Comparison of ENCODE assay signal across 1 cellular context in the genomic region with DNA sequence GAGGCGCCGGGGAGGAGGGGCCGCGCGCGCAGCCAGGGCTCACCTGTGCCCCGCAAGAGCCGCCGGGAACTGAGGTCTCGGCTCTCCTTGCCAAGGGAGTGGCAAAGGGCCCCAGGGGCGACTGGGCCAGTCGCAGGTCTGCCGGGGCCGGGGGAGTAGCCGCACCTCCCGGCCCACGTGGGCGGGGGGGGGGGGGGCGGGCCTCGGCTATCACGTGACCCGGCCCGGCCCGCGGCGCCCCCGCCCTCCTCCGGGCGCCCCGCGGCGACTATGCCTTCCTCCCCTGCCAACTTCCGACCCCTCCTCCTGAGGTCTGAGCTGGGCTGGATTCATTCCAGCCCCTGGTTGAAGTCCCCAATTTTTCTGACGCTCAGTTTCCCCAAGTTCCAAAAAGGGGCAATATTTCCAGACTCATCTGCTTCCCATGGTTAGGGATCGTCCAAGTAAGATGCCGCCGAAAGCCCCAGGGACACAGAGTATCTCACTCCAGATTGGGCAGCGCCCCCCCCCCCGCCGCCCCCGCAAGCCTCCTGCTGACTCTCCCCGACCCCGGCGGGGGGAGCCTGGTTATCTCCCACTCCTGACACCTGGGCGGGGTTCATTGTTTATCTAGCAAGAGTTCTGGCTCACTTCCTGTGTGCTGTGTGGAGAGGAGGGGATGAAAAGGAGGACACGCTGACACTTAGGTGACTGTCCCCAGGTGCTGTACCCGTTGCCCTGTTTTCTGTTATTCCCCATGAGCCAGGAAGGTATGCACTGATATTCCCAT.
A peak's percentile ranks its signal among the peaks of the same experiment; 100 is the strongest.
TF ChIP-seq lines count a peak whose summit lies in the region.

A gene with protein sequence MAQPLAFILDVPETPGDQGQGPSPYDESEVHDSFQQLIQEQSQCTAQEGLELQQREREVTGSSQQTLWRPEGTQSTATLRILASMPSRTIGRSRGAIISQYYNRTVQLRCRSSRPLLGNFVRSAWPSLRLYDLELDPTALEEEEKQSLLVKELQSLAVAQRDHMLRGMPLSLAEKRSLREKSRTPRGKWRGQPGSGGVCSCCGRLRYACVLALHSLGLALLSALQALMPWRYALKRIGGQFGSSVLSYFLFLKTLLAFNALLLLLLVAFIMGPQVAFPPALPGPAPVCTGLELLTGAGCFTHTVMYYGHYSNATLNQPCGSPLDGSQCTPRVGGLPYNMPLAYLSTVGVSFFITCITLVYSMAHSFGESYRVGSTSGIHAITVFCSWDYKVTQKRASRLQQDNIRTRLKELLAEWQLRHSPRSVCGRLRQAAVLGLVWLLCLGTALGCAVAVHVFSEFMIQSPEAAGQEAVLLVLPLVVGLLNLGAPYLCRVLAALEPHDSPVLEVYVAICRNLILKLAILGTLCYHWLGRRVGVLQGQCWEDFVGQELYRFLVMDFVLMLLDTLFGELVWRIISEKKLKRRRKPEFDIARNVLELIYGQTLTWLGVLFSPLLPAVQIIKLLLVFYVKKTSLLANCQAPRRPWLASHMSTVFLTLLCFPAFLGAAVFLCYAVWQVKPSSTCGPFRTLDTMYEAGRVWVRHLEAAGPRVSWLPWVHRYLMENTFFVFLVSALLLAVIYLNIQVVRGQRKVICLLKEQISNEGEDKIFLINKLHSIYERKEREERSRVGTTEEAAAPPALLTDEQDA (minus strand): TSS at position 140 of the 769 bp plus-strand sequence. CDS start 1,923 bp downstream, outside the sequence.

TF ChIP-seq in K562, 482 proteins besides CTCF, POLR2A, EP300 and RAD21 (continued from another document and continues in another):
- TF ChIP-seq, protein P1, sequence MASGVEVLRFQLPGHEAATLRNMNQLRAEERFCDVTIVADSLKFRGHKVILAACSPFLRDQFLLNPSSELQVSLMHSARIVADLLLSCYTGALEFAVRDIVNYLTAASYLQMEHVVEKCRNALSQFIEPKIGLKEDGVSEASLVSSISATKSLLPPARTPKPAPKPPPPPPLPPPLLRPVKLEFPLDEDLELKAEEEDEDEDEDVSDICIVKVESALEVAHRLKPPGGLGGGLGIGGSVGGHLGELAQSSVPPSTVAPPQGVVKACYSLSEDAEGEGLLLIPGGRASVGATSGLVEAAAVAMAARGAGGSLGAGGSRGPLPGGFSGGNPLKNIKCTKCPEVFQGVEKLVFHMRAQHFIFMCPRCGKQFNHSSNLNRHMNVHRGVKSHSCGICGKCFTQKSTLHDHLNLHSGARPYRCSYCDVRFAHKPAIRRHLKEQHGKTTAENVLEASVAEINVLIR (CRISPR knock-in tag; IDR thresholded peaks at IDR 0.05): no peak
- TF ChIP-seq, protein P2, sequence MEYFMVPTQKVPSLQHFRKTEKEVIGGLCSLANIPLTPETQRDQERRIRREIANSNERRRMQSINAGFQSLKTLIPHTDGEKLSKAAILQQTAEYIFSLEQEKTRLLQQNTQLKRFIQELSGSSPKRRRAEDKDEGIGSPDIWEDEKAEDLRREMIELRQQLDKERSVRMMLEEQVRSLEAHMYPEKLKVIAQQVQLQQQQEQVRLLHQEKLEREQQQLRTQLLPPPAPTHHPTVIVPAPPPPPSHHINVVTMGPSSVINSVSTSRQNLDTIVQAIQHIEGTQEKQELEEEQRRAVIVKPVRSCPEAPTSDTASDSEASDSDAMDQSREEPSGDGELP (CRISPR knock-in tag; IDR thresholded peaks at IDR 0.05; ENCODE audit: borderline replicate concordance): peak; percentile 70
- TF ChIP-seq, protein P3, sequence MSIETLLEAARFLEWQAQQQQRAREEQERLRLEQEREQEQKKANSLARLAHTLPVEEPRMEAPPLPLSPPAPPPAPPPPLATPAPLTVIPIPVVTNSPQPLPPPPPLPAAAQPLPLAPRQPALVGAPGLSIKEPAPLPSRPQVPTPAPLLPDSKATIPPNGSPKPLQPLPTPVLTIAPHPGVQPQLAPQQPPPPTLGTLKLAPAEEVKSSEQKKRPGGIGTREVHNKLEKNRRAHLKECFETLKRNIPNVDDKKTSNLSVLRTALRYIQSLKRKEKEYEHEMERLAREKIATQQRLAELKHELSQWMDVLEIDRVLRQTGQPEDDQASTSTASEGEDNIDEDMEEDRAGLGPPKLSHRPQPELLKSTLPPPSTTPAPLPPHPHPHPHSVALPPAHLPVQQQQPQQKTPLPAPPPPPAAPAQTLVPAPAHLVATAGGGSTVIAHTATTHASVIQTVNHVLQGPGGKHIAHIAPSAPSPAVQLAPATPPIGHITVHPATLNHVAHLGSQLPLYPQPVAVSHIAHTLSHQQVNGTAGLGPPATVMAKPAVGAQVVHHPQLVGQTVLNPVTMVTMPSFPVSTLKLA (conservative IDR thresholded peaks at IDR 0.05): peak; percentile 83 to 92
- TF ChIP-seq, protein P4, sequence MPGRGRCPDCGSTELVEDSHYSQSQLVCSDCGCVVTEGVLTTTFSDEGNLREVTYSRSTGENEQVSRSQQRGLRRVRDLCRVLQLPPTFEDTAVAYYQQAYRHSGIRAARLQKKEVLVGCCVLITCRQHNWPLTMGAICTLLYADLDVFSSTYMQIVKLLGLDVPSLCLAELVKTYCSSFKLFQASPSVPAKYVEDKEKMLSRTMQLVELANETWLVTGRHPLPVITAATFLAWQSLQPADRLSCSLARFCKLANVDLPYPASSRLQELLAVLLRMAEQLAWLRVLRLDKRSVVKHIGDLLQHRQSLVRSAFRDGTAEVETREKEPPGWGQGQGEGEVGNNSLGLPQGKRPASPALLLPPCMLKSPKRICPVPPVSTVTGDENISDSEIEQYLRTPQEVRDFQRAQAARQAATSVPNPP (IDR thresholded peaks at IDR 0.05; ENCODE audit: borderline replicate concordance, insufficient read depth, insufficient read length): no peak
- TF ChIP-seq ETV1 (tag; conservative IDR thresholded peaks at IDR 0.05; ENCODE audit: low read depth) (peak; percentile 87), HMGN3 (IDR thresholded peaks at IDR 0.05; ENCODE audit: borderline replicate concordance, extremely low read depth, insufficient read length, low read depth, low read length) (peak; percentile 92), HDAC2 (IDR thresholded peaks at IDR 0.05) (0 out of 2 replicates have a peak, but pooled peaks have one; percentile 97), TAL1 (IDR thresholded peaks at IDR 0.05) (peak; percentile 81), FUS (optimal IDR thresholded peaks at IDR 0.05; ENCODE audit: low read depth, low read length) (no peak), RBM34 (IDR thresholded peaks at IDR 0.05; ENCODE audit: borderline replicate concordance, insufficient read depth, low read length) (no peak), SIN3A (IDR thresholded peaks at IDR 0.05; ENCODE audit: borderline replicate concordance in 2 of 2, control insufficient read depth in 1 of 2, low read depth in 2 of 2, low read length in 2 of 2) (peak; percentile 67 to 84; a peak in 3 of 4 replicates), PURB (CRISPR knock-in tag; IDR thresholded peaks at IDR 0.05; ENCODE audit: low read depth) (no peak), SOX6 (IDR thresholded peaks at IDR 0.05) (peak; percentile 91), HMG20A (CRISPR knock-in tag; conservative IDR thresholded peaks at IDR 0.05) (no peak), MED1 (CRISPR knock-in tag; IDR thresholded peaks at IDR 0.05; ENCODE audit: borderline replicate concordance) (no peak), WHSC1 (IDR thresholded peaks at IDR 0.05; ENCODE audit: low read length) (no peak), GABPA (tag; conservative IDR thresholded peaks at IDR 0.05; ENCODE audit: low read depth) (peak; percentile 78), PHF20 (IDR thresholded peaks at IDR 0.05; ENCODE audit: partially characterized antibody) (peak; percentile 69), NEUROD1 (IDR thresholded peaks at IDR 0.05; ENCODE audit: borderline replicate concordance, low read depth, low read length, partially characterized antibody) (peak; percentile 75), TBP (optimal IDR thresholded peaks at IDR 0.05; ENCODE audit: low read depth, low read length) (peak; percentile 42), ZBTB7A (IDR thresholded peaks at IDR 0.05; ENCODE audit: borderline replicate concordance, control insufficient read depth, low read depth, low read length) (peak; percentile 99), ZNF324 (CRISPR knock-in tag; IDR thresholded peaks at IDR 0.05) (no peak), IRF2 (CRISPR knock-in tag; IDR thresholded peaks at IDR 0.05) (no peak)
- TF ChIP-seq, protein P5, sequence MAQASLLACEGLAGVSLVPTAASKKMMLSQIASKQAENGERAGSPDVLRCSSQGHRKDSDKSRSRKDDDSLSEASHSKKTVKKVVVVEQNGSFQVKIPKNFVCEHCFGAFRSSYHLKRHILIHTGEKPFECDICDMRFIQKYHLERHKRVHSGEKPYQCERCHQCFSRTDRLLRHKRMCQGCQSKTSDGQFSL (CRISPR knock-in tag; IDR thresholded peaks at IDR 0.05): peak; percentile 98
- TF ChIP-seq, protein P5 (tag; IDR thresholded peaks at IDR 0.05): peak in 1 of 2 experiments; percentile 99; a peak in 2 of 4 replicates
- TF ChIP-seq, protein P6, sequence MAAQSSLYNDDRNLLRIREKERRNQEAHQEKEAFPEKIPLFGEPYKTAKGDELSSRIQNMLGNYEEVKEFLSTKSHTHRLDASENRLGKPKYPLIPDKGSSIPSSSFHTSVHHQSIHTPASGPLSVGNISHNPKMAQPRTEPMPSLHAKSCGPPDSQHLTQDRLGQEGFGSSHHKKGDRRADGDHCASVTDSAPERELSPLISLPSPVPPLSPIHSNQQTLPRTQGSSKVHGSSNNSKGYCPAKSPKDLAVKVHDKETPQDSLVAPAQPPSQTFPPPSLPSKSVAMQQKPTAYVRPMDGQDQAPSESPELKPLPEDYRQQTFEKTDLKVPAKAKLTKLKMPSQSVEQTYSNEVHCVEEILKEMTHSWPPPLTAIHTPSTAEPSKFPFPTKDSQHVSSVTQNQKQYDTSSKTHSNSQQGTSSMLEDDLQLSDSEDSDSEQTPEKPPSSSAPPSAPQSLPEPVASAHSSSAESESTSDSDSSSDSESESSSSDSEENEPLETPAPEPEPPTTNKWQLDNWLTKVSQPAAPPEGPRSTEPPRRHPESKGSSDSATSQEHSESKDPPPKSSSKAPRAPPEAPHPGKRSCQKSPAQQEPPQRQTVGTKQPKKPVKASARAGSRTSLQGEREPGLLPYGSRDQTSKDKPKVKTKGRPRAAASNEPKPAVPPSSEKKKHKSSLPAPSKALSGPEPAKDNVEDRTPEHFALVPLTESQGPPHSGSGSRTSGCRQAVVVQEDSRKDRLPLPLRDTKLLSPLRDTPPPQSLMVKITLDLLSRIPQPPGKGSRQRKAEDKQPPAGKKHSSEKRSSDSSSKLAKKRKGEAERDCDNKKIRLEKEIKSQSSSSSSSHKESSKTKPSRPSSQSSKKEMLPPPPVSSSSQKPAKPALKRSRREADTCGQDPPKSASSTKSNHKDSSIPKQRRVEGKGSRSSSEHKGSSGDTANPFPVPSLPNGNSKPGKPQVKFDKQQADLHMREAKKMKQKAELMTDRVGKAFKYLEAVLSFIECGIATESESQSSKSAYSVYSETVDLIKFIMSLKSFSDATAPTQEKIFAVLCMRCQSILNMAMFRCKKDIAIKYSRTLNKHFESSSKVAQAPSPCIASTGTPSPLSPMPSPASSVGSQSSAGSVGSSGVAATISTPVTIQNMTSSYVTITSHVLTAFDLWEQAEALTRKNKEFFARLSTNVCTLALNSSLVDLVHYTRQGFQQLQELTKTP (IDR thresholded peaks at IDR 0.05; ENCODE audit: low read depth in 1 of 2, partially characterized antibody in 2 of 2): peak in 1 of 2 experiments; percentile 75
- TF ChIP-seq, protein P7, sequence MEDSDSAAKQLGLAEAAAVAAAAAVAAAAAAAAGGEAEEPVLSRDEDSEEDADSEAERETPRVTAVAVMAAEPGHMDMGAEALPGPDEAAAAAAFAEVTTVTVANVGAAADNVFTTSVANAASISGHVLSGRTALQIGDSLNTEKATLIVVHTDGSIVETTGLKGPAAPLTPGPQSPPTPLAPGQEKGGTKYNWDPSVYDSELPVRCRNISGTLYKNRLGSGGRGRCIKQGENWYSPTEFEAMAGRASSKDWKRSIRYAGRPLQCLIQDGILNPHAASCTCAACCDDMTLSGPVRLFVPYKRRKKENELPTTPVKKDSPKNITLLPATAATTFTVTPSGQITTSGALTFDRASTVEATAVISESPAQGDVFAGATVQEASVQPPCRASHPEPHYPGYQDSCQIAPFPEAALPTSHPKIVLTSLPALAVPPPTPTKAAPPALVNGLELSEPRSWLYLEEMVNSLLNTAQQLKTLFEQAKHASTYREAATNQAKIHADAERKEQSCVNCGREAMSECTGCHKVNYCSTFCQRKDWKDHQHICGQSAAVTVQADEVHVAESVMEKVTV (CRISPR knock-in tag; IDR thresholded peaks at IDR 0.05): 0 out of 2 replicates have a peak, but pooled peaks have one; percentile 7
- TF ChIP-seq, protein P8, sequence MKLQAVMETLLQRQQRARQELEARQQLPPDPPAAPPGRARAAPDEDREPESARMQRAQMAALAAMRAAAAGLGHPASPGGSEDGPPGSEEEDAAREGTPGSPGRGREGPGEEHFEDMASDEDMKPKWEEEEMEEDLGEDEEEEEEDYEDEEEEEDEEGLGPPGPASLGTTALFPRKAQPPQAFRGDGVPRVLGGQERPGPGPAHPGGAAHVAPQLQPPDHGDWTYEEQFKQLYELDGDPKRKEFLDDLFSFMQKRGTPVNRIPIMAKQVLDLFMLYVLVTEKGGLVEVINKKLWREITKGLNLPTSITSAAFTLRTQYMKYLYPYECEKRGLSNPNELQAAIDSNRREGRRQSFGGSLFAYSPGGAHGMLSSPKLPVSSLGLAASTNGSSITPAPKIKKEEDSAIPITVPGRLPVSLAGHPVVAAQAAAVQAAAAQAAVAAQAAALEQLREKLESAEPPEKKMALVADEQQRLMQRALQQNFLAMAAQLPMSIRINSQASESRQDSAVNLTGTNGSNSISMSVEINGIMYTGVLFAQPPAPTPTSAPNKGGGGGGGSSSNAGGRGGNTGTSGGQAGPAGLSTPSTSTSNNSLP (IDR thresholded peaks at IDR 0.05; ENCODE audit: borderline replicate concordance, low read depth, low read length): 0 out of 2 replicates have a peak, but pooled peaks have one; percentile 21
- TF ChIP-seq, protein P9, sequence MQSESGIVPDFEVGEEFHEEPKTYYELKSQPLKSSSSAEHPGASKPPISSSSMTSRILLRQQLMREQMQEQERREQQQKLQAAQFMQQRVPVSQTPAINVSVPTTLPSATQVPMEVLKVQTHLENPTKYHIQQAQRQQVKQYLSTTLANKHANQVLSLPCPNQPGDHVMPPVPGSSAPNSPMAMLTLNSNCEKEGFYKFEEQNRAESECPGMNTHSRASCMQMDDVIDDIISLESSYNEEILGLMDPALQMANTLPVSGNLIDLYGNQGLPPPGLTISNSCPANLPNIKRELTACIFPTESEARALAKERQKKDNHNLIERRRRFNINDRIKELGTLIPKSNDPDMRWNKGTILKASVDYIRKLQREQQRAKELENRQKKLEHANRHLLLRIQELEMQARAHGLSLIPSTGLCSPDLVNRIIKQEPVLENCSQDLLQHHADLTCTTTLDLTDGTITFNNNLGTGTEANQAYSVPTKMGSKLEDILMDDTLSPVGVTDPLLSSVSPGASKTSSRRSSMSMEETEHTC (IDR thresholded peaks at IDR 0.05): peak; percentile 53
- TF ChIP-seq, protein P10, sequence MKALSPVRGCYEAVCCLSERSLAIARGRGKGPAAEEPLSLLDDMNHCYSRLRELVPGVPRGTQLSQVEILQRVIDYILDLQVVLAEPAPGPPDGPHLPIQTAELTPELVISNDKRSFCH (CRISPR knock-in tag; IDR thresholded peaks at IDR 0.05): no peak
- TF ChIP-seq, protein P10 (tag; IDR thresholded peaks at IDR 0.05): 0 out of 2 replicates have a peak, but pooled peaks have one; percentile 38
